In genomic region chr11:576791-577610, GRCh38 we compare ENCODE assay signal across 1 cellular context.
TF ChIP-seq lines count a peak whose summit lies in the region.

No MANE protein-coding gene starts in this region.

TF ChIP-seq in GM12878, 131 proteins besides CTCF, POLR2A, EP300 and RAD21:
- TF ChIP-seq SMC3 (IDR thresholded peaks at IDR 0.05; ENCODE audit: borderline replicate concordance, low read length) (no peak), GABPA (IDR thresholded peaks at IDR 0.05; ENCODE audit: low read depth) (no peak), CREB1 (IDR thresholded peaks at IDR 0.05; ENCODE audit: low read depth) (no peak), NR2C2 (IDR thresholded peaks at IDR 0.05; ENCODE audit: borderline replicate concordance, control insufficient read depth, insufficient read length, low read depth) (no peak), NFIC (IDR thresholded peaks at IDR 0.05; ENCODE audit: low read depth, low read length) (no peak), BRCA1 (IDR thresholded peaks at IDR 0.05; ENCODE audit: low read depth, low read length) (no peak), RELB (IDR thresholded peaks at IDR 0.05; ENCODE audit: low read depth) (no peak), ZZZ3 (IDR thresholded peaks at IDR 0.05; ENCODE audit: control insufficient read depth, insufficient read length, low read depth) (no peak), NR2F1 (conservative IDR thresholded peaks at IDR 0.05) (no peak), KDM1A (IDR thresholded peaks at IDR 0.05; ENCODE audit: borderline replicate concordance) (no peak), ZBTB40 (IDR thresholded peaks at IDR 0.05; ENCODE audit: borderline replicate concordance) (no peak)
- TF ChIP-seq, protein P1, sequence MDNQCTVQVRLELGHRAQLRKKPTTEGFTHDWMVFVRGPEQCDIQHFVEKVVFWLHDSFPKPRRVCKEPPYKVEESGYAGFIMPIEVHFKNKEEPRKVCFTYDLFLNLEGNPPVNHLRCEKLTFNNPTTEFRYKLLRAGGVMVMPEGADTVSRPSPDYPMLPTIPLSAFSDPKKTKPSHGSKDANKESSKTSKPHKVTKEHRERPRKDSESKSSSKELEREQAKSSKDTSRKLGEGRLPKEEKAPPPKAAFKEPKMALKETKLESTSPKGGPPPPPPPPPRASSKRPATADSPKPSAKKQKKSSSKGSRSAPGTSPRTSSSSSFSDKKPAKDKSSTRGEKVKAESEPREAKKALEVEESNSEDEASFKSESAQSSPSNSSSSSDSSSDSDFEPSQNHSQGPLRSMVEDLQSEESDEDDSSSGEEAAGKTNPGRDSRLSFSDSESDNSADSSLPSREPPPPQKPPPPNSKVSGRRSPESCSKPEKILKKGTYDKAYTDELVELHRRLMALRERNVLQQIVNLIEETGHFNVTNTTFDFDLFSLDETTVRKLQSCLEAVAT (IDR thresholded peaks at IDR 0.05), result no peak
